Comparison of ENCODE assay signal across 24 cellular contexts in genomic region chr1:218433744-218434143, GRCh38.
DNase-seq lines count a peak whose midpoint lies in the region; ATAC-seq and TF ChIP-seq lines count a peak whose summit lies in the region.
"Had no signal": no experiment of that assay in that cellular context is flagged by ENCODE, and none has a peak within 500 bp of the region (broad histone marks: within the 10 kb centered on the region; RNA-seq: fewer than 3 reads in every experiment).

No MANE protein-coding gene starts in this region.

- H3K27me3 Mint-ChIP-seq in activated naive CD8-positive, alpha-beta T cell treated with anti-CD3 and anti-CD28 coated beads, Interleukin-2, amount 50 U/mL, for 24 hours, result peaks cover 13% of the 10 kb centered on the region
- H3K27me3 Mint-ChIP-seq: activated naive CD4-positive, alpha-beta T cell treated with anti-CD3 and anti-CD28 coated beads, Interleukin-2, amount 10 ng/mL, durations not matched to agents 7 days and 5 days; B cell; effector memory CD8-positive, alpha-beta T cell had no signal

- peaks cover 4% of the 10 kb centered on the region for H3K9me3 Mint-ChIP-seq in activated naive CD8-positive, alpha-beta T cell treated with anti-CD3 and anti-CD28 coated beads, Interleukin-2, amount 50 U/mL, for 24 hours
- H3K9me3 Mint-ChIP-seq: activated naive CD4-positive, alpha-beta T cell treated with anti-CD3 and anti-CD28 coated beads, Interleukin-2, amount 10 ng/mL, durations not matched to agents 7 days and 5 days; effector memory CD8-positive, alpha-beta T cell; stimulated activated naive CD8-positive, alpha-beta T cell treated with anti-CD3 and anti-CD28 coated beads, Interleukin-15, Interleukin-2, amounts not matched to agents 100 ng/mL and 50 ng/mL, for 24 hours had no signal

- DNase-seq in cardiac muscle cell (ENCODE audit: low read depth in 1 of 2, low spot score in 1 of 2), result peak in 1 of 2 donors; percentile 27
- no peak for DNase-seq in right atrium auricular region (ENCODE audit: low spot score)
- DNase-seq in choroid plexus epithelial cell (ENCODE audit: low read depth), result peak; percentile 64
- DNase-seq in myocyte (ENCODE audit: low read depth), result peak; percentile 61
- no peak for DNase-seq in effector memory CD4-positive, alpha-beta T cell
- DNase-seq in activated naive CD8-positive, alpha-beta T cell treated with anti-CD3 and anti-CD28 coated beads, Interleukin-2, amount 50 U/mL, for 24 hours, result no peak
- DNase-seq in GM13976 (ENCODE audit: low spot score), result no peak
- DNase-seq: 8988T; activated CD4-positive, alpha-beta T cell treated with anti-CD3 and anti-CD28 coated beads for 48 hours; activated naive CD4-positive, alpha-beta T cell treated with anti-CD3 and anti-CD28 coated beads, Interleukin-2, amount 10 ng/mL, durations not matched to agents 7 days and 5 days; activated T-cell treated with anti-CD3 and anti-CD28 coated beads, Interleukin-2, amount 50 U/mL, for 48 hours; effector memory CD8-positive, alpha-beta T cell; heart left ventricle; left colon; NCI-H1417 treated with DMSO at 0.1 percent for 48 hours; NCI-H510A treated with DMSO at 0.1 percent for 48 hours; Peyer's patch; thyroid gland had no signal

- in situ Hi-C loops in GM13976 (cut with MboI; ENCODE audit: low sequenced_read_pairs, unreplicated experiment), result no loop called here

- H3K4me1 ChIP-seq in cardiac muscle cell (ENCODE audit: low read depth) (peaks cover 44% of the 10 kb centered on the region), right atrium auricular region (no peaks in the 10 kb centered on the region)
- no peaks in the 10 kb centered on the region for H3K4me1 ChIP-seq in effector memory CD4-positive, alpha-beta T cell (ENCODE audit: control insufficient read depth, insufficient read depth, low read length, poor library complexity, severe bottlenecking)
- H3K4me1 ChIP-seq: Peyer's patch, SJSA1, thyroid gland had no signal

- no peaks in the 10 kb centered on the region for H3K27me3 ChIP-seq in cardiac muscle cell
- H3K27me3 ChIP-seq in right atrium auricular region, result no peaks in the 10 kb centered on the region
- no peaks in the 10 kb centered on the region for H3K27me3 ChIP-seq in effector memory CD4-positive, alpha-beta T cell (replicated peaks; ENCODE audit: control insufficient read depth, insufficient read depth, low read length, poor library complexity, severe bottlenecking)
- H3K27me3 ChIP-seq: esophagus muscularis mucosa, heart left ventricle, Peyer's patch, SJSA1, thyroid gland had no signal

- peak overlapping the region; percentile 27 for H3K27ac ChIP-seq in cardiac muscle cell
- no peak overlapping the region for H3K27ac ChIP-seq in right atrium auricular region
- H3K27ac ChIP-seq in effector memory CD4-positive, alpha-beta T cell (ENCODE audit: insufficient read depth, low read length, poor library complexity, severe bottlenecking), result no peak overlapping the region
- H3K27ac ChIP-seq: esophagus muscularis mucosa, Peyer's patch, SJSA1, thyroid gland had no signal

- no peaks in the 10 kb centered on the region for H3K4me1 Mint-ChIP-seq in activated naive CD8-positive, alpha-beta T cell treated with anti-CD3 and anti-CD28 coated beads, Interleukin-2, amount 50 U/mL, for 24 hours
- H3K4me1 Mint-ChIP-seq: activated naive CD4-positive, alpha-beta T cell treated with anti-CD3 and anti-CD28 coated beads, Interleukin-2, amount 10 ng/mL, durations not matched to agents 7 days and 5 days; B cell had no signal

- no peak overlapping the region for H3K4me3 ChIP-seq in cardiac muscle cell
- no peak overlapping the region for H3K4me3 ChIP-seq in right atrium auricular region
- no peak overlapping the region for H3K4me3 ChIP-seq in choroid plexus epithelial cell (ENCODE audit: low read depth, low read length)
- no peak overlapping the region for H3K4me3 ChIP-seq in effector memory CD4-positive, alpha-beta T cell (ENCODE audit: insufficient read depth, low read depth, low read length, poor library complexity, severe bottlenecking)
- H3K4me3 ChIP-seq: esophagus muscularis mucosa, heart left ventricle, Peyer's patch, SJSA1, thyroid gland had no signal

- ATAC-seq in GM19023 (IDR thresholded peaks at IDR 0.05; ENCODE audit: unreplicated experiment), result no peak
- no peak for ATAC-seq in activated naive CD8-positive, alpha-beta T cell treated with anti-CD3 and anti-CD28 coated beads, Interleukin-2, amount 50 U/mL, for 24 hours
- ATAC-seq: effector memory CD8-positive, alpha-beta T cell; left colon had no signal

- no peak overlapping the region for H3K4me3 Mint-ChIP-seq in activated naive CD8-positive, alpha-beta T cell treated with anti-CD3 and anti-CD28 coated beads, Interleukin-2, amount 50 U/mL, for 24 hours
- H3K4me3 Mint-ChIP-seq: activated naive CD4-positive, alpha-beta T cell treated with anti-CD3 and anti-CD28 coated beads, Interleukin-2, amount 10 ng/mL, durations not matched to agents 7 days and 5 days; B cell; effector memory CD8-positive, alpha-beta T cell; neural crest cell; stimulated activated naive CD8-positive, alpha-beta T cell treated with anti-CD3 and anti-CD28 coated beads, Interleukin-15, Interleukin-2, amounts not matched to agents 100 ng/mL and 50 ng/mL, for 24 hours had no signal

- H3K36me3 ChIP-seq in cardiac muscle cell (peaks cover 52% of the 10 kb centered on the region), right atrium auricular region (no peaks in the 10 kb centered on the region)
- H3K36me3 ChIP-seq in effector memory CD4-positive, alpha-beta T cell (ENCODE audit: control insufficient read depth, insufficient read depth, low read length), result no peaks in the 10 kb centered on the region
- H3K36me3 ChIP-seq: Peyer's patch, thyroid gland had no signal

- H3K9me3 ChIP-seq in cardiac muscle cell (ENCODE audit: low read depth) (no peaks in the 10 kb centered on the region), right atrium auricular region (no peaks in the 10 kb centered on the region)
- H3K9me3 ChIP-seq in effector memory CD4-positive, alpha-beta T cell (ENCODE audit: control insufficient read depth, low read length), result no peaks in the 10 kb centered on the region
- H3K9me3 ChIP-seq: esophagus muscularis mucosa, heart left ventricle, Peyer's patch, SJSA1, thyroid gland had no signal

- no peak for TF ChIP-seq CTCF in cardiac muscle cell (IDR thresholded peaks at IDR 0.05; ENCODE audit: low read depth, low read length)
- TF ChIP-seq CTCF in right atrium auricular region (IDR thresholded peaks at IDR 0.05), result no peak
- TF ChIP-seq CTCF in choroid plexus epithelial cell (conservative IDR thresholded peaks at IDR 0.05; ENCODE audit: low read depth, low read length), result no peak
- TF ChIP-seq CTCF in GM13976 (IDR thresholded peaks at IDR 0.05; ENCODE audit: borderline replicate concordance, control extremely low read depth, extremely low read depth, insufficient read depth, missing control alignments), result no peak

- no peak overlapping the region for H3K27ac Mint-ChIP-seq in activated naive CD8-positive, alpha-beta T cell treated with anti-CD3 and anti-CD28 coated beads, Interleukin-2, amount 50 U/mL, for 24 hours
- H3K27ac Mint-ChIP-seq: activated naive CD4-positive, alpha-beta T cell treated with anti-CD3 and anti-CD28 coated beads, Interleukin-2, amount 10 ng/mL, durations not matched to agents 7 days and 5 days; B cell; effector memory CD8-positive, alpha-beta T cell; stimulated activated naive CD8-positive, alpha-beta T cell treated with anti-CD3 and anti-CD28 coated beads, Interleukin-15, Interleukin-2, amounts not matched to agents 100 ng/mL and 50 ng/mL, for 24 hours had no signal

- H3K36me3 Mint-ChIP-seq in activated naive CD8-positive, alpha-beta T cell treated with anti-CD3 and anti-CD28 coated beads, Interleukin-2, amount 50 U/mL, for 24 hours (ENCODE audit: low read depth), result no peaks in the 10 kb centered on the region
- H3K36me3 Mint-ChIP-seq: activated naive CD4-positive, alpha-beta T cell treated with anti-CD3 and anti-CD28 coated beads, Interleukin-2, amount 10 ng/mL, durations not matched to agents 7 days and 5 days had no signal

Comparison
In these comparisons a context has a peak if more than half of its experiments do, and no peak if none do; other contexts are left out.
1. DNase-seq: peak in choroid plexus epithelial cell (single experiment) and myocyte (single experiment); none in right atrium auricular region (single experiment), effector memory CD4-positive, alpha-beta T cell (0 of 3), activated naive CD8-positive, alpha-beta T cell treated with anti-CD3 and anti-CD28 coated beads, Interleukin-2, amount 50 U/mL, for 24 hours (single experiment) and GM13976 (single experiment).